8 cellular contexts compared by ENCODE assay signal in the genomic region with DNA sequence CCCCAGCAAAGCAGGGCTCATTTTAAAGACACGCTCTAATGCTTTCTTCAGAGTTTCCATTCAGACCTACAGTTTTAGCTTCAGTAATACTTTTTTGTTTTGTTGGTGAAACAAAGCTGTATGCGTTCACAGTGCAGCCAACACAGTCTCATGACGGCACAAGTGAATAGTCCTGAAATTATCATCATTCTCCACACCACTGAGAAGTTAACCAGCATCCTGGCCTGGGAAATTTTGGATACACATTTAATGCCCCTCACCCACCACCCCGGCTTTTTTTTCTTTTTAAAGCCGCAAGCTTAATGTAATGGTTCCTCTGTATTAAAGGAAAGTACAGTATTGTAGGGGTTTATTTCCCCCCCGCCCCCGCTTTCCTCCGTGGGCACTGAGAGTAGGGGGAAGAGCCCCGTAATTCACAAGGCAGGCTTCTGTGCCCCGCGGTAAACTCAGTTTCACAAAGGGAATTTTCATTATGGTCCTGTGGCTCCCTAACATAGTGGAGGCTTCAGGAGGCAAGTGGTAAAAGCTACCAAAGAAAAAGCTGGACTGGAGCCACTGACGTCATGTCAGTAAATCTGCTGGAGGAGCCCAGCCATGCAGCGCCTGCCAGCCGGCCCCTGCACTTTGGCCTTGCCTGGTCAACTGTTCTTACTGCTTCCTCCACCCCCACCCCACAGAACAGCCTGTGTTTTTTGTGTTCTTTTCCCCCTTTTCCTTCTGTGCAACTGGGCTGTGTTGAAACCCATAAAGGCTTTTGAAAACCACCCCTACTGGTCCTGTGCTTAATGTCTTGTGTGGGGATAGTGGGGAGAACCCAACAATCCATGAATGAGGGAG. TPM values are rescaled to one million over a fixed set of nuclear protein-coding genes. Genes with fewer than 3 reads are reported as not detected.
A peak's percentile ranks its signal among the peaks of the same experiment; 100 is the strongest.
DNase-seq lines count a peak whose midpoint lies in the region; ATAC-seq, FAIRE-seq and TF ChIP-seq lines count a peak whose summit lies in the region.

No MANE protein-coding gene starts in this region.

- H3K79me2 ChIP-seq in HepG2 (ENCODE audit: insufficient read depth, low read length) = peaks cover 93% of the 10 kb centered on the region

- in situ Hi-C loops in HepG2 (cut with HindIII; ENCODE audit: extremely low pct_ligation_motif_present, low pct_unique_long_range_greater_than_20kb) = no loop called here

- H3K9me3 Mint-ChIP-seq in effector memory CD8-positive, alpha-beta T cell = no peaks in the 10 kb centered on the region
- H3K9me3 Mint-ChIP-seq in activated T-helper 17 cell treated with anti-CD3 and anti-CD28 coated beads, Interleukin-2, amount 50 U/mL, for 72 hours = no peaks in the 10 kb centered on the region

- ATAC-seq in HepG2 (peak; percentile 94), HG03521 (IDR thresholded peaks at IDR 0.05; ENCODE audit: unreplicated experiment) (no peak)
- no peak for ATAC-seq in effector memory CD8-positive, alpha-beta T cell (replicated peaks)
- ATAC-seq in activated T-helper 17 cell treated with anti-CD3 and anti-CD28 coated beads, Interleukin-2, amount 50 U/mL, for 72 hours (replicated peaks) = no peak

- no peaks in the 10 kb centered on the region for H3K27me3 ChIP-seq in HepG2 (ENCODE audit: control insufficient read depth in 1 of 2, insufficient read depth in 2 of 2, low read length in 2 of 2)

- 21% methylated on average over 14 of the region's 14 CpGs for WGBS in HepG2 (ENCODE audit: low lambda C conversion rate)

- TF ChIP-seq EP300 in HepG2 (IDR thresholded peaks at IDR 0.05; ENCODE audit: low read depth in 2 of 2, low read length in 2 of 2) (peak in 1 of 2 experiments; percentile 63; a peak in 2 of 4 replicates), HepG2 (CRISPR knock-in tag; IDR thresholded peaks at IDR 0.05; ENCODE audit: borderline replicate concordance) (peak; percentile 43; the same call in 1 of the 2 replicates)

- CTCF ChIA-PET in HepG2 (lab: Yijun Ruan, JAX; ENCODE audit: low intra/inter-chr PET ratio, low total read pairs) = no interaction called here

- H3K9ac ChIP-seq in HepG2 (ENCODE audit: insufficient read depth, low read depth, low read length) = peak overlapping the region; percentile 80

- FAIRE-seq in HepG2 (lab: Jason Lieb, UNC) = peak; percentile 76

- peak; percentile 25 to 52; a peak in 2 of 4 replicates for TF ChIP-seq POLR2A in HepG2 (IDR thresholded peaks at IDR 0.05; ENCODE audit: insufficient read depth in 1 of 2, low read depth in 2 of 2, low read length in 2 of 2)

- intact Hi-C loops in HepG2 (cut with micrococcal nuclease; ENCODE audit: unreplicated experiment) = loop anchor here (1.0 to 2.0 kb wide), 2 partner anchors 18 to 110 kb away; partner anchors contain the start of gene TEAD1

- no peak overlapping the region for H3K4me3 Mint-ChIP-seq in effector memory CD8-positive, alpha-beta T cell
- no peak overlapping the region for H3K4me3 Mint-ChIP-seq in activated T-helper 17 cell treated with anti-CD3 and anti-CD28 coated beads, Interleukin-2, amount 50 U/mL, for 72 hours

- H3K4me1 ChIP-seq in HepG2 (ENCODE audit: insufficient read depth, low read length) = peaks cover 90% of the 10 kb centered on the region

- DNase-seq in AG20443 (ENCODE audit: low spot score) (peak; percentile 82), NCI-H2227 (lab: John Stamatoyannopoulos, UW; ENCODE audit: unreplicated experiment) (peak; percentile 59), cerebellum (ENCODE audit: low spot score) (peak; percentile 72), HepG2 (ENCODE audit: low spot score) (peak; percentile 94), substantia nigra (lab: John Stamatoyannopoulos, UW) (peak in 41 of 49 donors; percentile 12 to 84 (median 57))
- DNase-seq in effector memory CD8-positive, alpha-beta T cell = no peak

- H3K27ac ChIP-seq in HepG2 (ENCODE audit: extremely low read length, insufficient read depth, low read length) = peak overlapping the region; percentile 94
- no peak overlapping the region for H3K27ac ChIP-seq in substantia nigra (ENCODE audit: low read depth, low read length, poor library complexity, severe bottlenecking)

- H3K4me1 Mint-ChIP-seq in effector memory CD8-positive, alpha-beta T cell (ENCODE audit: low read depth in 2 of 2) = no peaks in the 10 kb centered on the region
- H3K4me1 Mint-ChIP-seq in activated T-helper 17 cell treated with anti-CD3 and anti-CD28 coated beads, Interleukin-2, amount 50 U/mL, for 72 hours = peaks cover 8% of the 10 kb centered on the region

- peak overlapping the region; percentile 36 to 55 (median 41) for H3K4me3 ChIP-seq in HepG2 (replicated peaks in 1 of 3; ENCODE audit: insufficient read depth in 1 of 3, low read depth in 2 of 3, low read length in 3 of 3)

- TF ChIP-seq RAD21 in HepG2 (CRISPR knock-in tag; IDR thresholded peaks at IDR 0.05) = no peak; the same call in 1 of the 2 replicates

- TF ChIP-seq CTCF in HepG2 (CRISPR knock-in tag; IDR thresholded peaks at IDR 0.05) = no peak

- no peaks in the 10 kb centered on the region for H3K36me3 Mint-ChIP-seq in effector memory CD8-positive, alpha-beta T cell (ENCODE audit: insufficient read depth)
- no peaks in the 10 kb centered on the region for H3K36me3 Mint-ChIP-seq in activated T-helper 17 cell treated with anti-CD3 and anti-CD28 coated beads, Interleukin-2, amount 50 U/mL, for 72 hours (ENCODE audit: low read depth)

- POLR2A ChIA-PET in HepG2 (lab: Yijun Ruan, JAX) = interaction anchor here (0.7 to 4.1 kb wide), 7 partner anchors 11 to 153 kb away, joined by 3 to 23 read pairs (median 11); no protein-coding TSS in a partner anchor

- peaks cover 68 to 96% of the 10 kb centered on the region in 2 donors for H3K27me3 Mint-ChIP-seq in effector memory CD8-positive, alpha-beta T cell
- peaks cover 74% of the 10 kb centered on the region for H3K27me3 Mint-ChIP-seq in activated T-helper 17 cell treated with anti-CD3 and anti-CD28 coated beads, Interleukin-2, amount 50 U/mL, for 72 hours

- no peaks in the 10 kb centered on the region for H3K36me3 ChIP-seq in HepG2 (replicated peaks in 1 of 2; ENCODE audit: control insufficient read depth in 1 of 2, insufficient read depth in 2 of 2, low read length in 2 of 2)

- TSS peak; percentile 96 for BruUV-seq in HepG2 (replicated peaks; lab: Mats Ljungman, UMichigan)

- no peaks in the 10 kb centered on the region; the same call in 1 of the 2 replicates for H4K20me1 ChIP-seq in HepG2 (ENCODE audit: insufficient read depth, low read length)

- no peaks in the 10 kb centered on the region for H3K9me3 ChIP-seq in HepG2 (ENCODE audit: low read length)

- peak overlapping the region; percentile 83 for H3K4me2 ChIP-seq in HepG2 (ENCODE audit: low read depth, low read length)

- H3K27ac Mint-ChIP-seq in effector memory CD8-positive, alpha-beta T cell = no peak overlapping the region
- H3K27ac Mint-ChIP-seq in activated T-helper 17 cell treated with anti-CD3 and anti-CD28 coated beads, Interleukin-2, amount 50 U/mL, for 72 hours = no peak overlapping the region

- no peak overlapping the region for H2AFZ ChIP-seq in HepG2 (ENCODE audit: low read length)

TF ChIP-seq in HepG2, 621 proteins besides CTCF, POLR2A, EP300 and RAD21 (continues in another document):
- TF ChIP-seq TEAD2 (CRISPR knock-in tag; IDR thresholded peaks at IDR 0.05) (no peak), MED1 (CRISPR knock-in tag; IDR thresholded peaks at IDR 0.05) (peak; percentile 47), PHF21A (CRISPR knock-in tag; IDR thresholded peaks at IDR 0.05) (peak; percentile 66; the same call in 1 of the 2 replicates), ZBTB7A (CRISPR knock-in tag; IDR thresholded peaks at IDR 0.05) (no peak)

RNA-seq across cellular contexts. Expression of gene TEAD1, which starts 18.2 kb away (rescaled TPM):
- 63.7 TPM for total RNA-seq in cerebellum
- total RNA-seq in HepG2 (2016; rRNA removed; fragmentation: Illumina TruSeq; extraction: Trizol) = 30.5 and 40.7 TPM in 2 replicates
- 8.3 and 11.7 TPM in 2 replicates for total RNA-seq in HepG2 (2016; cell fraction: cytosol; rRNA removed; fragmentation: Illumina TruSeq; extraction: Trizol; ENCODE audit: low read depth)
- 29.5 and 36.2 TPM in 2 replicates for total RNA-seq in HepG2 (2016; cell fraction: insoluble cytoplasmic fraction; rRNA removed; fragmentation: Illumina TruSeq; extraction: Trizol)
- total RNA-seq in HepG2 (2016; cell fraction: membrane; rRNA removed; fragmentation: Illumina TruSeq; extraction: Trizol) = 23.8 and 25.3 TPM in 2 replicates
- 42.8 and 45.0 TPM in 2 replicates for total RNA-seq in HepG2 (2016; cell fraction: nucleus; rRNA removed; fragmentation: Illumina TruSeq; extraction: Trizol)
- polyA plus RNA-seq in HepG2 (2011; rRNA removed) = 17.0 and 20.1 TPM in 2 replicates
- polyA plus RNA-seq in HepG2 (2011; cell fraction: cytosol; rRNA removed) = 13.0 and 14.1 TPM in 2 replicates
- 33.6 and 34.8 TPM in 2 replicates for polyA plus RNA-seq in HepG2 (2011; cell fraction: nucleus; rRNA removed)
- polyA plus RNA-seq in HepG2 (2012) = 25.7 and 29.3 TPM in 2 replicates
- polyA plus RNA-seq in HepG2 (2016; cell fraction: cytosol; fragmentation: Illumina TruSeq; extraction: Trizol; ENCODE audit: low read depth) = 0.77 and 0.92 TPM in 2 replicates
- 19.7 and 21.0 TPM in 2 replicates for polyA plus RNA-seq in HepG2 (2016; cell fraction: insoluble cytoplasmic fraction; fragmentation: Illumina TruSeq; extraction: Trizol; ENCODE audit: low read depth)
- polyA plus RNA-seq in HepG2 (2016; cell fraction: membrane; fragmentation: Illumina TruSeq; extraction: Trizol; ENCODE audit: low read depth) = 2.6 and 3.3 TPM in 2 replicates
- 21.1 and 21.8 TPM in 2 replicates for polyA plus RNA-seq in HepG2 (2016; cell fraction: nucleus; fragmentation: Illumina TruSeq; extraction: Trizol; ENCODE audit: insufficient read depth, low read depth)
- 45.9 and 178 TPM in 2 replicates for polyA minus RNA-seq in HepG2 (2011; rRNA and poly(A)+ RNA removed; ENCODE audit: low replicate concordance)
- 37.4 and 37.9 TPM in 2 replicates for polyA minus RNA-seq in HepG2 (2011; cell fraction: cytosol; rRNA and poly(A)+ RNA removed)
- 69.4 and 79.4 TPM in 2 replicates for polyA minus RNA-seq in HepG2 (2011; cell fraction: nucleus; rRNA and poly(A)+ RNA removed)
- 1 to 10 TPM; 1.2 to 1.6 TPM for total RNA-seq in activated T-helper 17 cell treated with anti-CD3 and anti-CD28 coated beads, Interleukin-2, amount 50 U/mL, for 72 hours

Comparison
In these comparisons a context has a peak if more than half of its experiments do, and no peak if none do; other contexts are left out.
1. DNase-seq: peak in AG20443 (single experiment), NCI-H2227 (single experiment), cerebellum (single experiment), HepG2 (single experiment) and substantia nigra (41 of 49); none in effector memory CD8-positive, alpha-beta T cell (0 of 3).